In genomic region chr17:82950525-82951102, GRCh38 we compare ENCODE assay signal across 20 cellular contexts.
A peak's percentile ranks its signal among the peaks of the same experiment; 100 is the strongest.
DNase-seq lines count a peak whose midpoint lies in the region; ATAC-seq and TF ChIP-seq lines count a peak whose summit lies in the region.
"Had no signal": no experiment of that assay in that cellular context is flagged by ENCODE, and none has a peak within 500 bp of the region (broad histone marks: within the 10 kb centered on the region; RNA-seq: fewer than 3 reads in every experiment).

No MANE protein-coding gene starts in this region.

- H3K27ac ChIP-seq in lower lobe of right lung (no peak overlapping the region), tibial artery (no peak overlapping the region), prostate gland (no peak overlapping the region)
- H3K27ac ChIP-seq: BLaER1 had no signal

- H3K9me3 ChIP-seq in lower lobe of right lung (peaks cover 17% of the 10 kb centered on the region), tibial artery (peaks cover 0 to 32% (median 8%) of the 10 kb centered on the region in 3 donors), prostate gland (no peaks in the 10 kb centered on the region)

- peaks cover 66% of the 10 kb centered on the region for H3K36me3 Mint-ChIP-seq in chondrocyte (ENCODE audit: low read depth)

- H3K4me3 Mint-ChIP-seq in chondrocyte (ENCODE audit: unreplicated experiment): no peak overlapping the region
- H3K4me3 Mint-ChIP-seq: CD8-positive, alpha-beta T cell; GM23338 had no signal

- H3K4me3 ChIP-seq in lower lobe of right lung (no peak overlapping the region), tibial artery (no peak overlapping the region), prostate gland (no peak overlapping the region)
- H3K4me3 ChIP-seq: BLaER1, GM23338 had no signal

- ATAC-seq in Right ventricle myocardium superior (ENCODE audit: poor library complexity) (no peak), left ventricle myocardium superior (no peak), lower lobe of right lung (no peak)
- ATAC-seq: CD8-positive, alpha-beta T cell; GM23338 had no signal

- intact Hi-C loops in Right ventricle myocardium superior (cut with DNase I) (no loop called here), left ventricle myocardium superior (cut with micrococcal nuclease) (no loop called here), lower lobe of right lung (cut with DNase I) (no loop called here), tibial artery (cut with DNase I; ENCODE audit: low total_unique reads) (no loop called here), prostate gland (cut with DNase I) (no loop called here)

- H3K4me1 Mint-ChIP-seq in chondrocyte (ENCODE audit: low read depth): no peaks in the 10 kb centered on the region
- H3K4me1 Mint-ChIP-seq: GM23338 had no signal

- no peak overlapping the region for H3K27ac Mint-ChIP-seq in chondrocyte (ENCODE audit: unreplicated experiment)
- H3K27ac Mint-ChIP-seq: CD8-positive, alpha-beta T cell; GM23338 had no signal

- peak; percentile 13 for DNase-seq in Right ventricle myocardium superior
- DNase-seq in left ventricle myocardium superior: no peak
- DNase-seq in chondrocyte (ENCODE audit: low spot score): peak; percentile 3
- DNase-seq in lower lobe of right lung: peak; percentile 10
- peak; percentile 5 to 12 for DNase-seq in tibial artery
- no peak for DNase-seq in prostate gland (ENCODE audit: low spot score)
- no peak for DNase-seq in NCI-H510A (lab: John Stamatoyannopoulos, UW)
- DNase-seq: Calu3; CD8-positive, alpha-beta T cell; DMS53; HCEC 1CT; NCI-H1417; NCI-H187; NCI-H2107; NCI-H510A treated with DMSO at 0.1 percent for 48 hours; NCI-H774; RPMI8226; SIG-M5 had no signal

- H3K4me1 ChIP-seq in lower lobe of right lung: no peaks in the 10 kb centered on the region
- H3K4me1 ChIP-seq in tibial artery: no peaks in the 10 kb centered on the region
- no peaks in the 10 kb centered on the region for H3K4me1 ChIP-seq in prostate gland (replicated peaks)
- H3K4me1 ChIP-seq: BLaER1 had no signal

- H3K36me3 ChIP-seq in lower lobe of right lung (no peaks in the 10 kb centered on the region), tibial artery (peaks cover 0 to 11% (median 5%) of the 10 kb centered on the region in 3 donors), prostate gland (no peaks in the 10 kb centered on the region)

- 98% methylated on average over 18 of the region's 18 CpGs for WGBS in prostate gland

- H3K27me3 Mint-ChIP-seq in chondrocyte (ENCODE audit: low read depth): no peaks in the 10 kb centered on the region

- no peak for TF ChIP-seq POLR2A in prostate gland (IDR thresholded peaks at IDR 0.05)

- peaks cover 74% of the 10 kb centered on the region for H3K9me3 Mint-ChIP-seq in chondrocyte (ENCODE audit: low read depth)

- TF ChIP-seq CTCF in chondrocyte (IDR thresholded peaks at IDR 0.05) (no peak), lower lobe of right lung (IDR thresholded peaks at IDR 0.05) (no peak), tibial artery (IDR thresholded peaks at IDR 0.05) (no peak), prostate gland (IDR thresholded peaks at IDR 0.05) (no peak)

- no peaks in the 10 kb centered on the region for H3K27me3 ChIP-seq in lower lobe of right lung (ENCODE audit: low read depth)
- H3K27me3 ChIP-seq in tibial artery: no peaks in the 10 kb centered on the region
- H3K27me3 ChIP-seq in prostate gland (replicated peaks; ENCODE audit: insufficient read depth): no peaks in the 10 kb centered on the region
- H3K27me3 ChIP-seq: BLaER1 had no signal

Comparison
In these comparisons a context has a peak if more than half of its experiments do, and no peak if none do; other contexts are left out.
1. DNase-seq: peak in Right ventricle myocardium superior (single experiment), chondrocyte (single experiment), lower lobe of right lung (single experiment) and tibial artery (2 of 2); none in left ventricle myocardium superior (single experiment), prostate gland (single experiment) and NCI-H510A (single experiment).